ENCODE assay signal across 10 cellular contexts in genomic region chr3:42092006-42092405, GRCh38. TPM values are rescaled to one million over a fixed set of nuclear protein-coding genes. Genes with fewer than 3 reads are reported as not detected.
A peak's percentile ranks its signal among the peaks of the same experiment; 100 is the strongest.
DNase-seq lines count a peak whose midpoint lies in the region; ATAC-seq and TF ChIP-seq lines count a peak whose summit lies in the region.
"Had no signal": no experiment of that assay in that cellular context is flagged by ENCODE, and none has a peak within 500 bp of the region (broad histone marks: within the 10 kb centered on the region; RNA-seq: fewer than 3 reads in every experiment).

No MANE protein-coding gene starts in this region.

- no peaks in the 10 kb centered on the region for H3K27me3 ChIP-seq in OCI-LY3 (ENCODE audit: low read depth, low read length)

- peaks cover 29% of the 10 kb centered on the region for H3K36me3 Mint-ChIP-seq in endothelial cell (ENCODE audit: low read depth, unreplicated experiment)

- no peak for ATAC-seq in GM19324 (IDR thresholded peaks at IDR 0.05; ENCODE audit: low FRiP score, unreplicated experiment)

- H3K9me3 ChIP-seq in OCI-LY3 (ENCODE audit: insufficient read depth, low read length) = no peaks in the 10 kb centered on the region; the same call in 1 of the 2 replicates

- H2AFZ ChIP-seq in OCI-LY3 (ENCODE audit: low read depth, low read length) = no peak overlapping the region

- H3K36me3 ChIP-seq in OCI-LY3 (replicated peaks; ENCODE audit: low read depth, low read length) = peaks cover 70% of the 10 kb centered on the region

- peak overlapping the region; percentile 38; the same call in 1 of the 2 replicates for H3K9ac ChIP-seq in OCI-LY3 (ENCODE audit: low read length)

- H3K79me2 ChIP-seq in OCI-LY3 (ENCODE audit: low read length) = peaks cover 84% of the 10 kb centered on the region

- no peak overlapping the region for H3K27ac Mint-ChIP-seq in endothelial cell (ENCODE audit: unreplicated experiment)
- H3K27ac Mint-ChIP-seq: T-helper 1 cell treated with Interleukin-12 subunit alpha and Interleukin-12 subunit beta and Interleukin-4 antibody, amounts not matched to agents 30 μg/mL and 1 μg/mL, for 36 hours had no signal

- peaks cover 3% of the 10 kb centered on the region for H3K4me1 Mint-ChIP-seq in endothelial cell (ENCODE audit: unreplicated experiment)

- peaks cover 3% of the 10 kb centered on the region for H3K27me3 Mint-ChIP-seq in endothelial cell (ENCODE audit: unreplicated experiment)

- H3K4me2 ChIP-seq in OCI-LY3 (ENCODE audit: low read length) = peak overlapping the region; percentile 44

- peak overlapping the region; percentile 98 for H3K27ac ChIP-seq in OCI-LY3 (ENCODE audit: low read length)

- TF ChIP-seq CTCF in GM10248 (IDR thresholded peaks at IDR 0.05; ENCODE audit: control extremely low read depth, extremely low read depth, low read depth, missing control alignments) = no peak
- no peak for TF ChIP-seq CTCF in OCI-LY3 (IDR thresholded peaks at IDR 0.05; ENCODE audit: low read depth, low read length)
- TF ChIP-seq CTCF in endothelial cell (IDR thresholded peaks at IDR 0.05; ENCODE audit: unreplicated experiment) = no peak
- no peak for TF ChIP-seq CTCF in retinal pigment epithelial cell (conservative IDR thresholded peaks at IDR 0.05; ENCODE audit: low read depth, low read length)

- peaks cover 98% of the 10 kb centered on the region for H3K4me1 ChIP-seq in OCI-LY3 (ENCODE audit: low read length)

- peak; percentile 54 for DNase-seq in GM10248 (ENCODE audit: extremely low spot score)
- DNase-seq in endothelial cell (ENCODE audit: low spot score) = no peak
- no peak for DNase-seq in retinal pigment epithelial cell (ENCODE audit: low read depth)
- no peak for DNase-seq in activated CD4-positive, alpha-beta T cell treated with anti-CD3 and anti-CD28 coated beads for 4 hours
- no peak for DNase-seq in hippocampal formation (lab: John Stamatoyannopoulos, UW)
- no peak for DNase-seq in stimulated activated naive CD4-positive, alpha-beta T cell treated with Interleukin-2 at 50 U/mL for 16 hours (lab: John Stamatoyannopoulos, UW)
- DNase-seq: occipital lobe had no signal

- H3K4me3 Mint-ChIP-seq in endothelial cell (ENCODE audit: unreplicated experiment) = peak overlapping the region; percentile 38
- H3K4me3 Mint-ChIP-seq: T-helper 1 cell treated with Interleukin-12 subunit alpha and Interleukin-12 subunit beta and Interleukin-4 antibody, amounts not matched to agents 30 μg/mL and 1 μg/mL, for 36 hours had no signal

- H4K20me1 ChIP-seq in OCI-LY3 (ENCODE audit: insufficient read depth, low read length) = peaks cover 18% of the 10 kb centered on the region

- POLR2A ChIA-PET in GM10248 (lab: Yijun Ruan, JAX) = no interaction called here

- H3K4me3 ChIP-seq in OCI-LY3 (ENCODE audit: low read length) (peak overlapping the region; percentile 13; the same call in 1 of the 2 replicates), retinal pigment epithelial cell (ENCODE audit: low read length) (peak overlapping the region; percentile 47)

- CTCF ChIA-PET in GM10248 (lab: Yijun Ruan, JAX) = interaction anchor here (0.7 to 2.6 kb wide), 5 partner anchors 8 to 132 kb away, joined by 3 to 19 read pairs (median 4); no protein-coding TSS in a partner anchor

- H3K9me3 Mint-ChIP-seq in endothelial cell (ENCODE audit: unreplicated experiment) = no peaks in the 10 kb centered on the region
- H3K9me3 Mint-ChIP-seq: T-helper 1 cell treated with Interleukin-12 subunit alpha and Interleukin-12 subunit beta and Interleukin-4 antibody, amounts not matched to agents 30 μg/mL and 1 μg/mL, for 36 hours had no signal

RNA-seq across cellular contexts. Expression of gene TRAK1, which starts 0.8 kb away (rescaled TPM):
- 48.2 TPM for total RNA-seq in endothelial cell (ENCODE audit: unreplicated experiment)
